In the genomic region with DNA sequence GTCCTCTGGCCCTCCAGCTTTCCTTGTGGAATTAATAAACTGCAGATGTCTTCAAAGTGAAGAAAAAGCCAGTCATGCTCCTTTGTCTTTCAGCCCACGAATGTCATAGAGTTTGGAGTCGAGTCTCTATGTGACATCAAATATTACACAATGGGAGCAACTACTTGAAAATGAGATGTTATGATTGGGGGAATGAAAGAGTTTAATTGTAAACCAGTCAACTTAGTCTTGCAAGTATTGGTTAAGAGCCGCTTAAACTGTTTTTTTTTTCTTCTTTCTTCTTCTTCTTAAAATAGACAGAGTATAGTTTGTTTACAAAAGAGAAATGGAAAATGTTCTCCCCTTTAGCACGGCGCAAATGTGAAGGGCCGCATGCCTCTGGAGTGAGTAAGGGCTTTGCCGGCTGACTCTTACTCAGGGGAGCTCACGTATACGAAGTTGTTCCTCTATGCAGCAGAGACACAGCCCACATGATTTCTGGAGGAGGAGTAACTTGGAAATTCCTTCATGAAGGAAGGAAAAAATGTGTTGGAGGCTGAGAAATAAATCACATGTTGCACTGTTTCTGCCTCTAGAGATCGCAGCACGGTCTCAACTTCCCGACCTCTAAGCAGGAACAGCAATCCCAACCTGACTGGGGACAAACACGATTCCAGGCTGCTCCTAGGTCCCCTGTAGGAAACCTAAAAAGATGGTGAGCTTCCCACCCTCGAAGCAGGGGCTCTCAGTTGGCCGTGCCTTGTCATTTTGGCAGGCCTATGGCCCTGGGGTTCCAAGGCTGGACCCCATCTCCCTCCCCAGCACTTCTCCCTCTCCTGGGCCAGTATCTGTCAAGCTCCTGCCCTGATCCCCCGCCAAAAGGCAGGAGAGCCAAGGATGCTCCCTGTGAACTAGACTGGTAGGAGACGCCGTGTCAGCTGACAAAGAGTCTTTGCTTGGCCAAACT, we compare ENCODE assay signal across 8 cellular contexts. TPM values are rescaled to one million over a fixed set of nuclear protein-coding genes. Genes with fewer than 3 reads are reported as not detected.
DNase-seq lines count a peak whose midpoint lies in the region; ATAC-seq and TF ChIP-seq lines count a peak whose summit lies in the region.

No MANE protein-coding gene starts in this region.

- peak overlapping the region; percentile 89 for H3K9ac ChIP-seq in adipocyte (ENCODE audit: low read length)

- WGBS in heart right ventricle, 2 donors, result 22 to 25% methylated on average over 18 of the region's 18 CpGs
- WGBS in prostate gland, result 13% methylated on average over 18 of the region's 18 CpGs

- no peaks in the 10 kb centered on the region for H3K27me3 ChIP-seq in adipocyte (replicated peaks; ENCODE audit: control insufficient read depth, insufficient read depth, low read length)
- no peaks in the 10 kb centered on the region for H3K27me3 ChIP-seq in heart right ventricle
- no peaks in the 10 kb centered on the region for H3K27me3 ChIP-seq in prostate gland (replicated peaks; ENCODE audit: insufficient read depth)

- peak; percentile 19 for TF ChIP-seq POLR2A in prostate gland (IDR thresholded peaks at IDR 0.05)

- peak overlapping the region; percentile 88 to 99 (median 97) for H3K27ac ChIP-seq in heart right ventricle
- H3K27ac ChIP-seq in prostate gland, result peak overlapping the region; percentile 89 to 96

- no peaks in the 10 kb centered on the region for H3K36me3 ChIP-seq in adipocyte (ENCODE audit: control insufficient read depth, insufficient read depth, low read length, severe bottlenecking)
- H3K36me3 ChIP-seq in heart right ventricle, result no peaks in the 10 kb centered on the region
- no peaks in the 10 kb centered on the region for H3K36me3 ChIP-seq in prostate gland

- H3K9me3 ChIP-seq in adipocyte (ENCODE audit: control insufficient read depth, low read length) (no peaks in the 10 kb centered on the region), heart right ventricle (no peaks in the 10 kb centered on the region), prostate gland (no peaks in the 10 kb centered on the region)

- DNase-seq in HFF-Myc (ENCODE audit: extremely low read depth, low read depth) (peak; percentile 96), adipocyte (ENCODE audit: low read depth) (peak; percentile 98), heart right ventricle (peak; percentile 61 to 89), prostate gland (ENCODE audit: low spot score) (peak; percentile 84), NCI-H2107 (lab: John Stamatoyannopoulos, UW) (no peak)
- DNase-seq in activated CD4-positive, alpha-beta T cell treated with anti-CD3 and anti-CD28 coated beads, Interleukin-2, amount 50 U/mL, for 48 hours, result no peak
- no peak for DNase-seq in activated effector memory CD4-positive, alpha-beta T cell treated with Interleukin-2 at 50 U/mL for 16 hours

- peaks cover 77% of the 10 kb centered on the region for H3K4me1 ChIP-seq in adipocyte (ENCODE audit: control insufficient read depth, insufficient read depth, low read length)
- H3K4me1 ChIP-seq in heart right ventricle, result peaks cover 18 to 82% (median 56%) of the 10 kb centered on the region in 9 donors
- H3K4me1 ChIP-seq in prostate gland (replicated peaks), result peaks cover 22% of the 10 kb centered on the region

- ATAC-seq in heart right ventricle (peak; percentile 93 to 96 (median 96)), GM18517 (IDR thresholded peaks at IDR 0.05; ENCODE audit: unreplicated experiment) (no peak)

- TF ChIP-seq CTCF in HFF-Myc (IDR thresholded peaks at IDR 0.05; ENCODE audit: low read depth, low read length, missing control alignments) (no peak), heart right ventricle (IDR thresholded peaks at IDR 0.05) (no peak), prostate gland (IDR thresholded peaks at IDR 0.05) (no peak)

- H3K4me3 ChIP-seq in HFF-Myc (replicated peaks; ENCODE audit: low read depth, low read length) (peak overlapping the region; percentile 18), adipocyte (ENCODE audit: low read length) (peak overlapping the region; percentile 61), heart right ventricle (peak overlapping the region in 6 of 10 donors; percentile 8 to 27 (median 21)), prostate gland (no peak overlapping the region)

- intact Hi-C loops in heart right ventricle (cut with DNase I), result loop anchor here in 5 of 10 donors (5.0 kb wide), 3 partner anchors 35 to 60 kb away; a partner anchor contains a TSS
- intact Hi-C loops in prostate gland (cut with DNase I), result loop anchor here (2.0 to 5.0 kb wide), 2 partner anchors 44 to 55 kb away; no protein-coding TSS in a partner anchor

RNA-seq across cellular contexts. Expression of a gene that starts 44.9 kb away (rescaled TPM):
- 10 to 100 TPM; 21.7 to 54.6 (median 41.6) TPM for total RNA-seq in heart right ventricle
- 10 to 100 TPM; 14.5 to 32.4 TPM for polyA plus RNA-seq in heart right ventricle
- total RNA-seq in prostate gland, result 10 to 100 TPM; 84.4 to 85.0 TPM

RNA-seq across cellular contexts. Expression of a gene that starts 59.1 kb away (rescaled TPM):
- total RNA-seq in heart right ventricle, result 1 to 10 TPM in 2 of 10 donors, under 1 TPM in 5, not detected in 3; 0.13 to 4.4 (median 0.51) TPM
- polyA plus RNA-seq in heart right ventricle, result under 1 TPM; 0.20 to 0.22 TPM
- total RNA-seq in prostate gland, result 1 to 10 TPM in 1 of 2 donors, under 1 TPM in 1; 0.14 to 4.7 TPM

Comparison
In these comparisons a context has a peak if more than half of its experiments do, and no peak if none do; other contexts are left out.
1. DNase-seq: peak in HFF-Myc (single experiment), adipocyte (single experiment), heart right ventricle (2 of 2) and prostate gland (single experiment); none in activated CD4-positive, alpha-beta T cell treated with anti-CD3 and anti-CD28 coated beads, Interleukin-2, amount 50 U/mL, for 48 hours (0 of 2), NCI-H2107 (single experiment) and activated effector memory CD4-positive, alpha-beta T cell treated with Interleukin-2 at 50 U/mL for 16 hours (single experiment).
2. H3K4me3 ChIP-seq: peak in HFF-Myc (single experiment), adipocyte (single experiment) and heart right ventricle (6 of 10); none in prostate gland (0 of 2).